In genomic region chr10:76009531-76009930, GRCh38 we compare ENCODE assay signal across 1 cellular context.
TF ChIP-seq lines count a peak whose summit lies in the region.

No MANE protein-coding gene starts in this region.

TF ChIP-seq in WTC11, 78 proteins besides CTCF, POLR2A, EP300 and RAD21 (continued from another document):
- TF ChIP-seq NR1H2 (CRISPR knock-in tag; IDR thresholded peaks at IDR 0.05) (no peak), ZNF425 (CRISPR knock-in tag; conservative IDR thresholded peaks at IDR 0.05) (no peak), EMX1 (CRISPR knock-in tag; IDR thresholded peaks at IDR 0.05) (no peak), ETV6 (CRISPR knock-in tag; IDR thresholded peaks at IDR 0.05) (no peak), HMGA2 (CRISPR knock-in tag; IDR thresholded peaks at IDR 0.05) (no peak), FOXK1 (CRISPR knock-in tag; IDR thresholded peaks at IDR 0.05) (no peak), SP1 (CRISPR knock-in tag; conservative IDR thresholded peaks at IDR 0.05) (no peak), FOXJ3 (CRISPR knock-in tag; IDR thresholded peaks at IDR 0.05; ENCODE audit: borderline replicate concordance) (no peak), KAT7 (CRISPR knock-in tag; IDR thresholded peaks at IDR 0.05; ENCODE audit: borderline replicate concordance) (no peak), STAT6 (CRISPR knock-in tag; conservative IDR thresholded peaks at IDR 0.05; ENCODE audit: low read depth) (no peak), HMGXB4 (CRISPR knock-in tag; IDR thresholded peaks at IDR 0.05) (no peak), MXD4 (CRISPR knock-in tag; IDR thresholded peaks at IDR 0.05; ENCODE audit: borderline replicate concordance) (no peak), CBFB (CRISPR knock-in tag; IDR thresholded peaks at IDR 0.05; ENCODE audit: low read depth) (no peak), NFATC4 (CRISPR knock-in tag; IDR thresholded peaks at IDR 0.05) (no peak)
- TF ChIP-seq, protein P1, sequence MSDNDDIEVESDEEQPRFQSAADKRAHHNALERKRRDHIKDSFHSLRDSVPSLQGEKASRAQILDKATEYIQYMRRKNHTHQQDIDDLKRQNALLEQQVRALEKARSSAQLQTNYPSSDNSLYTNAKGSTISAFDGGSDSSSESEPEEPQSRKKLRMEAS (CRISPR knock-in tag; IDR thresholded peaks at IDR 0.05): no peak
- TF ChIP-seq, protein P2, sequence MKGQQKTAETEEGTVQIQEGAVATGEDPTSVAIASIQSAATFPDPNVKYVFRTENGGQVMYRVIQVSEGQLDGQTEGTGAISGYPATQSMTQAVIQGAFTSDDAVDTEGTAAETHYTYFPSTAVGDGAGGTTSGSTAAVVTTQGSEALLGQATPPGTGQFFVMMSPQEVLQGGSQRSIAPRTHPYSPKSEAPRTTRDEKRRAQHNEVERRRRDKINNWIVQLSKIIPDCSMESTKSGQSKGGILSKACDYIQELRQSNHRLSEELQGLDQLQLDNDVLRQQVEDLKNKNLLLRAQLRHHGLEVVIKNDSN (CRISPR knock-in tag; IDR thresholded peaks at IDR 0.05): no peak
- TF ChIP-seq, protein P3, sequence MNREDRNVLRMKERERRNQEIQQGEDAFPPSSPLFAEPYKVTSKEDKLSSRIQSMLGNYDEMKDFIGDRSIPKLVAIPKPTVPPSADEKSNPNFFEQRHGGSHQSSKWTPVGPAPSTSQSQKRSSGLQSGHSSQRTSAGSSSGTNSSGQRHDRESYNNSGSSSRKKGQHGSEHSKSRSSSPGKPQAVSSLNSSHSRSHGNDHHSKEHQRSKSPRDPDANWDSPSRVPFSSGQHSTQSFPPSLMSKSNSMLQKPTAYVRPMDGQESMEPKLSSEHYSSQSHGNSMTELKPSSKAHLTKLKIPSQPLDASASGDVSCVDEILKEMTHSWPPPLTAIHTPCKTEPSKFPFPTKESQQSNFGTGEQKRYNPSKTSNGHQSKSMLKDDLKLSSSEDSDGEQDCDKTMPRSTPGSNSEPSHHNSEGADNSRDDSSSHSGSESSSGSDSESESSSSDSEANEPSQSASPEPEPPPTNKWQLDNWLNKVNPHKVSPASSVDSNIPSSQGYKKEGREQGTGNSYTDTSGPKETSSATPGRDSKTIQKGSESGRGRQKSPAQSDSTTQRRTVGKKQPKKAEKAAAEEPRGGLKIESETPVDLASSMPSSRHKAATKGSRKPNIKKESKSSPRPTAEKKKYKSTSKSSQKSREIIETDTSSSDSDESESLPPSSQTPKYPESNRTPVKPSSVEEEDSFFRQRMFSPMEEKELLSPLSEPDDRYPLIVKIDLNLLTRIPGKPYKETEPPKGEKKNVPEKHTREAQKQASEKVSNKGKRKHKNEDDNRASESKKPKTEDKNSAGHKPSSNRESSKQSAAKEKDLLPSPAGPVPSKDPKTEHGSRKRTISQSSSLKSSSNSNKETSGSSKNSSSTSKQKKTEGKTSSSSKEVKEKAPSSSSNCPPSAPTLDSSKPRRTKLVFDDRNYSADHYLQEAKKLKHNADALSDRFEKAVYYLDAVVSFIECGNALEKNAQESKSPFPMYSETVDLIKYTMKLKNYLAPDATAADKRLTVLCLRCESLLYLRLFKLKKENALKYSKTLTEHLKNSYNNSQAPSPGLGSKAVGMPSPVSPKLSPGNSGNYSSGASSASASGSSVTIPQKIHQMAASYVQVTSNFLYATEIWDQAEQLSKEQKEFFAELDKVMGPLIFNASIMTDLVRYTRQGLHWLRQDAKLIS (CRISPR knock-in tag; IDR thresholded peaks at IDR 0.05; ENCODE audit: borderline replicate concordance): no peak
